In genomic region chr7:44346063-44346462, GRCh38 we compare ENCODE assay signal across 11 cellular contexts. TPM values are rescaled to one million over a fixed set of nuclear protein-coding genes. Genes with fewer than 3 reads are reported as not detected.
"Had no signal": no experiment of that assay in that cellular context is flagged by ENCODE, and none has a peak within 500 bp of the region (broad histone marks: within the 10 kb centered on the region; RNA-seq: fewer than 3 reads in every experiment).

No MANE protein-coding gene starts in this region.

- H3K4me3 Mint-ChIP-seq: GM23338, H9, HFFc6 had no signal

- H3K27ac Mint-ChIP-seq: GM23338, H9, HFFc6 had no signal

- H2AFZ ChIP-seq: GM23248, GM23338 had no signal

- H3K4me3 ChIP-seq: GM23248, GM23338, HAP-1 had no signal

- DNase-seq: GM23248, GOT3, H7, H9, HCEC 1CT, HFFc6 had no signal

- H3K9ac ChIP-seq: GM23248 had no signal

- H3K36me3 ChIP-seq: HAP-1 had no signal

- H3K27ac ChIP-seq: GM23248 had no signal

- H3K4me1 ChIP-seq: HAP-1 had no signal

- ATAC-seq: GM23338, HCT116 had no signal

- H3K4me2 ChIP-seq: GM23338 had no signal

- FAIRE-seq: H1, H54 had no signal

- H3K9me3 Mint-ChIP-seq: HFFc6 had no signal

- H3K9me3 ChIP-seq: HAP-1 had no signal

RNA-seq across cellular contexts. Expression of gene CAMK2B, which starts 20.7 kb away (rescaled TPM):
- total RNA-seq: GM23338 had no signal
- polyA plus RNA-seq: GM23338 had no signal
